In the genomic region with DNA sequence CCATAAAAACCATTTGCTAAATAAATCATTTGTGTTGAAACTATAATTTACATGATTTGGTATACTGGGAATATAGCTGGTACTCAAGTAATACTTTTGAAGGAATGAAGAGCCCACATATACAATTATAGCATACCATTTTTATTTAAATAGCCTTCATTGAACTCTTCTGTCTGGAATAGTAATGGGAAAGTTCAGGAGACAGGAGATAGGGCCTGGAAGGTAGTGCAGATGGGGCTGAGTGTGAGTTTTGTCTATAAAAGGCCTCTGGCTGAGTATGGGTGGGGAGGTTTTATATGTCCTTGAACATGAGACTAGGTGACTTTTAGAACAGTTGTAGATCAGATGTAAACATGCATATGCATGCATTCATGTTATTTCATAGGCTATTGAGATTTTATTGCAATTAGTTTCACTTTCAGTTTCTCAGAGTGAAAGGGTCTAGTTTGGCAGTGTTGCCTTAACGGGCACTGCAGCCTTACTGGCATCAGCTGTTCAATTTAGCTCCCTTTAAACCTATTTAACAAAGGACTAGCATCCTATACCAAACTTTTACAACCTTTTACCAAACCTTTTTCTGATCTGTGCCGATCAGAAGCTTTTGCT, we compare ENCODE assay signal across 8 cellular contexts. TPM values are rescaled to one million over a fixed set of nuclear protein-coding genes. Genes with fewer than 3 reads are reported as not detected.
A peak's percentile ranks its signal among the peaks of the same experiment; 100 is the strongest.
DNase-seq lines count a peak whose midpoint lies in the region; ATAC-seq and TF ChIP-seq lines count a peak whose summit lies in the region.

No MANE protein-coding gene starts in this region.

- WGBS in hepatocyte (ENCODE audit: low lambda C conversion rate, missing lambda C conversion rate) = 70% methylated on average over 2 of the region's 2 CpGs

- no peaks in the 10 kb centered on the region for H3K36me3 ChIP-seq in MM.1S (replicated peaks; ENCODE audit: insufficient read depth, low read length)
- no peaks in the 10 kb centered on the region for H3K36me3 ChIP-seq in hepatocyte (replicated peaks; ENCODE audit: insufficient read depth, low read depth)

- H3K9ac ChIP-seq in MM.1S (ENCODE audit: low read length) = peak overlapping the region; percentile 5; the same call in 1 of the 2 replicates

- peak; percentile 79 for ATAC-seq in activated naive CD8-positive, alpha-beta T cell treated with anti-CD3 and anti-CD28 coated beads, Interleukin-2, amount 50 U/mL, for 24 hours
- peak; percentile 65 to 68 for ATAC-seq in stimulated activated naive B cell treated with anti-CD40 and anti-IgM and Interleukin-4, amounts not matched to agents 10 μg/mL and 1 μg/mL and 100 μg/mL, for 72 hours (replicated peaks)

- no peaks in the 10 kb centered on the region for H3K79me2 ChIP-seq in MM.1S (ENCODE audit: low read length)
- no peaks in the 10 kb centered on the region for H3K79me2 ChIP-seq in hepatocyte

- peaks cover 5% of the 10 kb centered on the region for H3F3A ChIP-seq in MM.1S (ENCODE audit: insufficient read depth, low read length)

- DNase-seq in A172 (ENCODE audit: low spot score) (peak; percentile 44), HFF-Myc (ENCODE audit: extremely low read depth, low read depth) (no peak), MM.1S (peak; percentile 80), hepatocyte (ENCODE audit: low spot score) (no peak), posterior cingulate gyrus (no peak)
- no peak for DNase-seq in activated naive CD8-positive, alpha-beta T cell treated with anti-CD3 and anti-CD28 coated beads, Interleukin-2, amount 50 U/mL, for 24 hours
- no peak for DNase-seq in stimulated activated naive B cell treated with anti-CD40 and anti-IgM and Interleukin-4, amounts not matched to agents 10 μg/mL and 1 μg/mL and 100 μg/mL, for 72 hours

- peak overlapping the region; percentile 83 for H3K4me3 Mint-ChIP-seq in activated naive CD8-positive, alpha-beta T cell treated with anti-CD3 and anti-CD28 coated beads, Interleukin-2, amount 50 U/mL, for 24 hours
- peak overlapping the region; percentile 77 to 84 for H3K4me3 Mint-ChIP-seq in stimulated activated naive B cell treated with anti-CD40 and anti-IgM and Interleukin-4, amounts not matched to agents 10 μg/mL and 1 μg/mL and 100 μg/mL, for 72 hours

- H3K27ac ChIP-seq in MM.1S (ENCODE audit: low read length) = peak overlapping the region; percentile 3; the same call in 1 of the 2 replicates
- H3K27ac ChIP-seq in hepatocyte = peak overlapping the region; percentile 32

- peak overlapping the region; percentile 77 for H2AFZ ChIP-seq in MM.1S (ENCODE audit: low read length)
- peak overlapping the region; percentile 86 for H2AFZ ChIP-seq in hepatocyte

- H3K4me2 ChIP-seq in MM.1S (ENCODE audit: low read depth, low read length) = peak overlapping the region; percentile 68
- peak overlapping the region; percentile 70 for H3K4me2 ChIP-seq in hepatocyte

- H3K4me1 Mint-ChIP-seq in activated naive CD8-positive, alpha-beta T cell treated with anti-CD3 and anti-CD28 coated beads, Interleukin-2, amount 50 U/mL, for 24 hours = peaks cover 36% of the 10 kb centered on the region
- H3K4me1 Mint-ChIP-seq in stimulated activated naive B cell treated with anti-CD40 and anti-IgM and Interleukin-4, amounts not matched to agents 10 μg/mL and 1 μg/mL and 100 μg/mL, for 72 hours = peaks cover 12 to 43% of the 10 kb centered on the region in 2 donors

- H3K27me3 Mint-ChIP-seq in activated naive CD8-positive, alpha-beta T cell treated with anti-CD3 and anti-CD28 coated beads, Interleukin-2, amount 50 U/mL, for 24 hours = no peaks in the 10 kb centered on the region
- no peaks in the 10 kb centered on the region for H3K27me3 Mint-ChIP-seq in stimulated activated naive B cell treated with anti-CD40 and anti-IgM and Interleukin-4, amounts not matched to agents 10 μg/mL and 1 μg/mL and 100 μg/mL, for 72 hours

- H3K9me2 ChIP-seq in MM.1S (replicated peaks; ENCODE audit: insufficient read depth, low read length) (no peaks in the 10 kb centered on the region), hepatocyte (replicated peaks; ENCODE audit: insufficient read depth) (no peaks in the 10 kb centered on the region)

- TF ChIP-seq CTCF in HFF-Myc (IDR thresholded peaks at IDR 0.05; ENCODE audit: low read depth, low read length, missing control alignments) (no peak), MM.1S (IDR thresholded peaks at IDR 0.05; ENCODE audit: low read length) (no peak), hepatocyte (IDR thresholded peaks at IDR 0.05; ENCODE audit: poor library complexity) (no peak)

- no peaks in the 10 kb centered on the region for H4K20me1 ChIP-seq in MM.1S (ENCODE audit: insufficient read depth, low read length)
- no peaks in the 10 kb centered on the region for H4K20me1 ChIP-seq in hepatocyte (ENCODE audit: insufficient read depth, poor library complexity, severe bottlenecking)

- peaks cover 7% of the 10 kb centered on the region; the same call in 1 of the 2 replicates for H3K4me1 ChIP-seq in MM.1S (ENCODE audit: low read length)
- H3K4me1 ChIP-seq in hepatocyte (ENCODE audit: insufficient read depth) = no peaks in the 10 kb centered on the region

- H3K27ac Mint-ChIP-seq in activated naive CD8-positive, alpha-beta T cell treated with anti-CD3 and anti-CD28 coated beads, Interleukin-2, amount 50 U/mL, for 24 hours = peak overlapping the region; percentile 86
- H3K27ac Mint-ChIP-seq in stimulated activated naive B cell treated with anti-CD40 and anti-IgM and Interleukin-4, amounts not matched to agents 10 μg/mL and 1 μg/mL and 100 μg/mL, for 72 hours = peak overlapping the region; percentile 44

- H3K27me3 ChIP-seq in MM.1S (replicated peaks; ENCODE audit: insufficient read depth, low read length) = no peaks in the 10 kb centered on the region
- no peaks in the 10 kb centered on the region for H3K27me3 ChIP-seq in hepatocyte

- no peaks in the 10 kb centered on the region for H3K9me3 Mint-ChIP-seq in activated naive CD8-positive, alpha-beta T cell treated with anti-CD3 and anti-CD28 coated beads, Interleukin-2, amount 50 U/mL, for 24 hours
- H3K9me3 Mint-ChIP-seq in stimulated activated naive B cell treated with anti-CD40 and anti-IgM and Interleukin-4, amounts not matched to agents 10 μg/mL and 1 μg/mL and 100 μg/mL, for 72 hours = no peaks in the 10 kb centered on the region

- no peaks in the 10 kb centered on the region for H3K9me3 ChIP-seq in MM.1S (replicated peaks; ENCODE audit: insufficient read depth, low read length)
- no peaks in the 10 kb centered on the region for H3K9me3 ChIP-seq in hepatocyte (ENCODE audit: low read depth)

- peak overlapping the region; percentile 35; the same call in 1 of the 2 replicates for H3K4me3 ChIP-seq in GM08714 (ENCODE audit: low read length)
- peak overlapping the region; percentile 19 for H3K4me3 ChIP-seq in HFF-Myc (replicated peaks; ENCODE audit: low read depth, low read length)
- peak overlapping the region; percentile 51 for H3K4me3 ChIP-seq in MM.1S (ENCODE audit: low read length)
- peak overlapping the region; percentile 15 for H3K4me3 ChIP-seq in hepatocyte

- intact Hi-C loops in posterior cingulate gyrus (cut with DNase I) = no loop called here

- H3K36me3 Mint-ChIP-seq in activated naive CD8-positive, alpha-beta T cell treated with anti-CD3 and anti-CD28 coated beads, Interleukin-2, amount 50 U/mL, for 24 hours (ENCODE audit: low read depth) = no peaks in the 10 kb centered on the region
- H3K36me3 Mint-ChIP-seq in stimulated activated naive B cell treated with anti-CD40 and anti-IgM and Interleukin-4, amounts not matched to agents 10 μg/mL and 1 μg/mL and 100 μg/mL, for 72 hours = no peaks in the 10 kb centered on the region

RNA-seq across cellular contexts. Expression of a gene that starts 27.2 kb away (rescaled TPM):
- total RNA-seq in A172 (2014; rRNA removed; shearing (Covaris generic)) = 71.1 and 72.9 TPM in 2 replicates
- total RNA-seq in hepatocyte = 75.9 and 84.0 TPM in 2 replicates
- polyA plus RNA-seq in hepatocyte = 41.8 and 46.6 TPM in 2 replicates

RNA-seq across cellular contexts. Expression of a gene that starts 27.4 kb away (rescaled TPM):
- 11.1 and 17.0 TPM in 2 replicates for total RNA-seq in A172 (2014; rRNA removed; shearing (Covaris generic))
- total RNA-seq in hepatocyte = 16.2 and 20.5 TPM in 2 replicates
- polyA plus RNA-seq in hepatocyte = 6.3 and 6.9 TPM in 2 replicates

Comparison
In these comparisons a context has a peak if more than half of its experiments do, and no peak if none do; other contexts are left out.
1. DNase-seq: peak in A172 (single experiment) and MM.1S (single experiment); none in HFF-Myc (single experiment), activated naive CD8-positive, alpha-beta T cell treated with anti-CD3 and anti-CD28 coated beads, Interleukin-2, amount 50 U/mL, for 24 hours (single experiment), hepatocyte (single experiment), stimulated activated naive B cell treated with anti-CD40 and anti-IgM and Interleukin-4, amounts not matched to agents 10 μg/mL and 1 μg/mL and 100 μg/mL, for 72 hours (single experiment) and posterior cingulate gyrus (0 of 10).
2. Peak in every context shown above with its lines, with median percentiles within 50 percentile points of each other: H3K4me3 ChIP-seq.